19 cellular contexts compared by ENCODE assay signal in genomic region chr9:129505270-129505881, GRCh38.
"Had no signal": no experiment of that assay in that cellular context is flagged by ENCODE, and none has a peak within 500 bp of the region (broad histone marks: within the 10 kb centered on the region; RNA-seq: fewer than 3 reads in every experiment).

No MANE protein-coding gene starts in this region.

- H3K27ac ChIP-seq: colonic mucosa, gastroesophageal sphincter, parathyroid adenoma, thoracic aorta, upper lobe of right lung had no signal

- H3K9me3 Mint-ChIP-seq: activated naive CD4-positive, alpha-beta T cell treated with anti-CD3 and anti-CD28 coated beads, Interleukin-2, amount 50 U/mL, for 24 hours; central memory CD8-positive, alpha-beta T cell; natural killer cell treated with Interleukin-12 subunit alpha and Interleukin-12 subunit beta and Interleukin-15 and Interleukin-18, amount 100 ng/mL, for 72 hours had no signal

- H3K36me3 Mint-ChIP-seq: natural killer cell treated with Interleukin-12 subunit alpha and Interleukin-12 subunit beta and Interleukin-15 and Interleukin-18, amount 100 ng/mL, for 72 hours had no signal

- H3K36me3 ChIP-seq: colonic mucosa had no signal

- H3K27ac Mint-ChIP-seq: activated CD8-positive, alpha-beta T cell treated with anti-CD3 and anti-CD28 coated beads, Interleukin-2, amount 10 ng/mL, durations not matched to agents 7 days and 5 days had no signal

- H3K4me3 ChIP-seq: colonic mucosa, gastroesophageal sphincter, thoracic aorta, upper lobe of right lung had no signal

- DNase-seq: activated CD4-positive, alpha-beta T cell treated with anti-CD3 and anti-CD28 coated beads for 1 hour; activated CD4-positive, alpha-beta T cell treated with anti-CD3 and anti-CD28 coated beads, Interleukin-2, amount 50 U/mL, for 1 hour; activated CD8-positive, alpha-beta T cell treated with anti-CD3 and anti-CD28 coated beads, Interleukin-2, amount 10 ng/mL, durations not matched to agents 7 days and 5 days; activated gamma-delta T cell treated with Interleukin-2 at 50 U/mL for 16 hours; activated T-cell treated with anti-CD3 and anti-CD28 coated beads, Interleukin-2, amount 50 U/mL, for 1 hour; aorta; colonic mucosa; head of caudate nucleus; hypothalamus; stimulated activated CD4-positive, alpha-beta T cell treated with anti-CD3 and anti-CD28 coated beads, Interleukin-4, amount 100 ng/mL, for 24 hours; stimulated activated naive CD4-positive, alpha-beta T cell treated with Interleukin-2 at 50 U/mL for 16 hours; T-helper 9 cell; upper lobe of right lung had no signal

- H3K4me1 ChIP-seq: colonic mucosa, parathyroid adenoma had no signal

- H2AFZ ChIP-seq: parathyroid adenoma had no signal

- H3K9me3 ChIP-seq: colonic mucosa, gastroesophageal sphincter, upper lobe of right lung had no signal

- H3K4me3 Mint-ChIP-seq: activated CD8-positive, alpha-beta T cell treated with anti-CD3 and anti-CD28 coated beads, Interleukin-2, amount 10 ng/mL, durations not matched to agents 7 days and 5 days; activated naive CD4-positive, alpha-beta T cell treated with anti-CD3 and anti-CD28 coated beads, Interleukin-2, amount 50 U/mL, for 24 hours; central memory CD8-positive, alpha-beta T cell; natural killer cell treated with Interleukin-12 subunit alpha and Interleukin-12 subunit beta and Interleukin-15 and Interleukin-18, amount 100 ng/mL, for 72 hours had no signal

- H3K27me3 ChIP-seq: colonic mucosa, gastroesophageal sphincter, upper lobe of right lung had no signal

- H3K9ac ChIP-seq: parathyroid adenoma had no signal

- H3K27me3 Mint-ChIP-seq: activated naive CD4-positive, alpha-beta T cell treated with anti-CD3 and anti-CD28 coated beads, Interleukin-2, amount 50 U/mL, for 24 hours; central memory CD8-positive, alpha-beta T cell had no signal

- H3K79me2 ChIP-seq: parathyroid adenoma had no signal
